In genomic region chr17:31428111-31428510, GRCh38 we compare ENCODE assay signal across 16 cellular contexts. TPM values are rescaled to one million over a fixed set of nuclear protein-coding genes. Genes with fewer than 3 reads are reported as not detected.
DNase-seq lines count a peak whose midpoint lies in the region; ATAC-seq and TF ChIP-seq lines count a peak whose summit lies in the region.
"Had no signal": no experiment of that assay in that cellular context is flagged by ENCODE, and none has a peak within 500 bp of the region (broad histone marks: within the 10 kb centered on the region; RNA-seq: fewer than 3 reads in every experiment).

No MANE protein-coding gene starts in this region.

- peaks cover 5 to 73% (median 60%) of the 10 kb centered on the region in 10 experiments for H3K4me1 ChIP-seq in BLaER1 treated with 17β-estradiol and CSF1 and Interleukin-3, amounts not matched to agents 10 nM and 100 nM
- no peaks in the 10 kb centered on the region for H3K4me1 ChIP-seq in endocrine pancreas (ENCODE audit: control insufficient read depth, insufficient read depth, low read length)
- peaks cover 26% of the 10 kb centered on the region for H3K4me1 ChIP-seq in neural progenitor cell

- H3K36me3 ChIP-seq in BLaER1 treated with 17β-estradiol and CSF1 and Interleukin-3, amounts not matched to agents 10 nM and 100 nM, result no peaks in the 10 kb centered on the region
- H3K36me3 ChIP-seq in endocrine pancreas (ENCODE audit: control insufficient read depth, insufficient read depth, low read length) (no peaks in the 10 kb centered on the region), neural progenitor cell (no peaks in the 10 kb centered on the region)
- H3K36me3 ChIP-seq: Peyer's patch had no signal

- H3K27ac Mint-ChIP-seq in WTC11 (no peak overlapping the region), neural progenitor cell (peak overlapping the region; percentile 69)
- H3K27ac Mint-ChIP-seq: HFFc6 had no signal

- TF ChIP-seq CTCF in WTC11 (IDR thresholded peaks at IDR 0.05) (no peak), neural progenitor cell (IDR thresholded peaks at IDR 0.05) (no peak)

- H3K9me3 Mint-ChIP-seq in WTC11, result peaks cover 4% of the 10 kb centered on the region
- peaks cover 2% of the 10 kb centered on the region for H3K9me3 Mint-ChIP-seq in neural progenitor cell
- H3K9me3 Mint-ChIP-seq: HFFc6 had no signal

- no peak overlapping the region for H3K4me3 ChIP-seq in BLaER1 treated with 17β-estradiol and CSF1 and Interleukin-3, amounts not matched to agents 10 nM and 100 nM
- H3K4me3 ChIP-seq in endocrine pancreas (ENCODE audit: control insufficient read depth, insufficient read depth, low read length), result no peak overlapping the region
- H3K4me3 ChIP-seq in neural progenitor cell, result no peak overlapping the region
- H3K4me3 ChIP-seq: Peyer's patch had no signal

- DNase-seq in WTC11 (ENCODE audit: low spot score), result peak; percentile 4
- no peak for DNase-seq in neural progenitor cell (ENCODE audit: low spot score)
- no peak for DNase-seq in stimulated activated naive CD8-positive, alpha-beta T cell treated with anti-CD3 and anti-CD28 coated beads, Interleukin-15, Interleukin-2, amounts not matched to agents 100 U/mL and 50 U/mL, for 24 hours
- no peak for DNase-seq in globus pallidus (ENCODE audit: low spot score)
- DNase-seq: COR-L47, HFFc6, NCI-H1436, NCI-H2029 treated with DMSO at 0.1 percent for 48 hours, NCI-H510A, Peyer's patch, SIG-M5 had no signal

- peaks cover 26% of the 10 kb centered on the region for H3F3A ChIP-seq in neural progenitor cell (ENCODE audit: low read depth)

- H4K20me1 ChIP-seq in BLaER1 treated with 17β-estradiol and CSF1 and Interleukin-3, amounts not matched to agents 10 nM and 100 nM, result no peaks in the 10 kb centered on the region; a peak in 1 of 22 replicates
- H4K20me1 ChIP-seq in neural progenitor cell (ENCODE audit: low read depth), result no peaks in the 10 kb centered on the region

- H3K9ac ChIP-seq in BLaER1 treated with 17β-estradiol and CSF1 and Interleukin-3, amounts not matched to agents 10 nM and 100 nM, result peak overlapping the region in 2 of 11 experiments; percentile 38 to 41; a peak in 2 of 22 replicates
- peak overlapping the region; percentile 23 for H3K9ac ChIP-seq in endocrine pancreas (ENCODE audit: control insufficient read depth, insufficient read depth, low read length)
- no peak overlapping the region for H3K9ac ChIP-seq in neural progenitor cell
- H3K9ac ChIP-seq: KMS-11 had no signal

- peaks cover 4 to 9% (median 5%) of the 10 kb centered on the region in 11 experiments; a peak in 20 of 22 replicates for H3K9me3 ChIP-seq in BLaER1 treated with 17β-estradiol and CSF1 and Interleukin-3, amounts not matched to agents 10 nM and 100 nM (replicated peaks in 1 of 11)
- H3K9me3 ChIP-seq in endocrine pancreas (ENCODE audit: control insufficient read depth, low read length) (no peaks in the 10 kb centered on the region), neural progenitor cell (ENCODE audit: low read depth) (no peaks in the 10 kb centered on the region)
- H3K9me3 ChIP-seq: Peyer's patch had no signal

- H3K79me2 ChIP-seq in neural progenitor cell (ENCODE audit: low read depth), result no peaks in the 10 kb centered on the region

- H3K27me3 Mint-ChIP-seq in WTC11 (ENCODE audit: low read depth), result no peaks in the 10 kb centered on the region; the same call in 1 of the 2 replicates
- peaks cover 4% of the 10 kb centered on the region for H3K27me3 Mint-ChIP-seq in neural progenitor cell (ENCODE audit: insufficient read depth, low read depth)

- CTCF ChIA-PET in WTC11 (lab: Charles Lee), result interaction anchor here (1.3 to 1.6 kb wide), 3 partner anchors 9 to 89 kb away, joined by 3 to 5 read pairs (median 5); no protein-coding TSS in a partner anchor

- H3K27me3 ChIP-seq in BLaER1 treated with 17β-estradiol and CSF1 and Interleukin-3, amounts not matched to agents 10 nM and 100 nM, result no peaks in the 10 kb centered on the region
- H3K27me3 ChIP-seq in endocrine pancreas (ENCODE audit: control insufficient read depth, insufficient read depth, low read length) (no peaks in the 10 kb centered on the region), neural progenitor cell (no peaks in the 10 kb centered on the region)
- H3K27me3 ChIP-seq: Peyer's patch had no signal

- peak overlapping the region in 9 of 11 experiments; percentile 41 to 87 (median 72); a peak in 18 of 22 replicates for H3K4me2 ChIP-seq in BLaER1 treated with 17β-estradiol and CSF1 and Interleukin-3, amounts not matched to agents 10 nM and 100 nM
- no peak overlapping the region for H3K4me2 ChIP-seq in neural progenitor cell
- H3K4me2 ChIP-seq: KMS-11 had no signal

- POLR2A ChIA-PET in WTC11 (lab: Charles Lee), result interaction anchor here (0.5 kb wide), 1 partner anchor 72 kb away, joined by 4 read pairs; no protein-coding TSS in a partner anchor

- ATAC-seq in WTC11, result no peak
- ATAC-seq in stimulated activated naive CD8-positive, alpha-beta T cell treated with anti-CD3 and anti-CD28 coated beads, Interleukin-15, Interleukin-2, amounts not matched to agents 100 U/mL and 50 U/mL, for 24 hours, result no peak
- no peak for ATAC-seq in HG02678 (IDR thresholded peaks at IDR 0.05; ENCODE audit: unreplicated experiment)
- ATAC-seq: HepG2 had no signal

- H3K4me3 Mint-ChIP-seq in WTC11 (no peak overlapping the region), neural progenitor cell (no peak overlapping the region)
- H3K4me3 Mint-ChIP-seq: HFFc6 had no signal

- H3K36me3 Mint-ChIP-seq in WTC11 (no peaks in the 10 kb centered on the region), neural progenitor cell (no peaks in the 10 kb centered on the region)

- H3K4me1 Mint-ChIP-seq in WTC11 (peaks cover 22% of the 10 kb centered on the region), neural progenitor cell (peaks cover 31% of the 10 kb centered on the region)

- H3K27ac ChIP-seq in BLaER1 treated with 17β-estradiol and CSF1 and Interleukin-3, amounts not matched to agents 10 nM and 100 nM, result 0 out of 22 replicates have a peak overlapping the region, but pooled peaks of 1 of the 11 experiments have one; percentile 15
- H3K27ac ChIP-seq in neural progenitor cell, result no peak overlapping the region
- H3K27ac ChIP-seq: KMS-11, Peyer's patch had no signal

- no peak overlapping the region for H2AFZ ChIP-seq in neural progenitor cell (replicated peaks)

TF ChIP-seq in WTC11, 78 proteins besides CTCF, POLR2A, EP300 and RAD21 (continues in another document):
- no peak for TF ChIP-seq STAT6 (CRISPR knock-in tag; conservative IDR thresholded peaks at IDR 0.05; ENCODE audit: low read depth)
- TF ChIP-seq RORB (CRISPR knock-in tag; IDR thresholded peaks at IDR 0.05), result no peak
- TF ChIP-seq IRF2 (CRISPR knock-in tag; IDR thresholded peaks at IDR 0.05; ENCODE audit: borderline replicate concordance, low read depth), result no peak
- no peak for TF ChIP-seq NFE2L1 (CRISPR knock-in tag; IDR thresholded peaks at IDR 0.05)
- TF ChIP-seq, protein P1, sequence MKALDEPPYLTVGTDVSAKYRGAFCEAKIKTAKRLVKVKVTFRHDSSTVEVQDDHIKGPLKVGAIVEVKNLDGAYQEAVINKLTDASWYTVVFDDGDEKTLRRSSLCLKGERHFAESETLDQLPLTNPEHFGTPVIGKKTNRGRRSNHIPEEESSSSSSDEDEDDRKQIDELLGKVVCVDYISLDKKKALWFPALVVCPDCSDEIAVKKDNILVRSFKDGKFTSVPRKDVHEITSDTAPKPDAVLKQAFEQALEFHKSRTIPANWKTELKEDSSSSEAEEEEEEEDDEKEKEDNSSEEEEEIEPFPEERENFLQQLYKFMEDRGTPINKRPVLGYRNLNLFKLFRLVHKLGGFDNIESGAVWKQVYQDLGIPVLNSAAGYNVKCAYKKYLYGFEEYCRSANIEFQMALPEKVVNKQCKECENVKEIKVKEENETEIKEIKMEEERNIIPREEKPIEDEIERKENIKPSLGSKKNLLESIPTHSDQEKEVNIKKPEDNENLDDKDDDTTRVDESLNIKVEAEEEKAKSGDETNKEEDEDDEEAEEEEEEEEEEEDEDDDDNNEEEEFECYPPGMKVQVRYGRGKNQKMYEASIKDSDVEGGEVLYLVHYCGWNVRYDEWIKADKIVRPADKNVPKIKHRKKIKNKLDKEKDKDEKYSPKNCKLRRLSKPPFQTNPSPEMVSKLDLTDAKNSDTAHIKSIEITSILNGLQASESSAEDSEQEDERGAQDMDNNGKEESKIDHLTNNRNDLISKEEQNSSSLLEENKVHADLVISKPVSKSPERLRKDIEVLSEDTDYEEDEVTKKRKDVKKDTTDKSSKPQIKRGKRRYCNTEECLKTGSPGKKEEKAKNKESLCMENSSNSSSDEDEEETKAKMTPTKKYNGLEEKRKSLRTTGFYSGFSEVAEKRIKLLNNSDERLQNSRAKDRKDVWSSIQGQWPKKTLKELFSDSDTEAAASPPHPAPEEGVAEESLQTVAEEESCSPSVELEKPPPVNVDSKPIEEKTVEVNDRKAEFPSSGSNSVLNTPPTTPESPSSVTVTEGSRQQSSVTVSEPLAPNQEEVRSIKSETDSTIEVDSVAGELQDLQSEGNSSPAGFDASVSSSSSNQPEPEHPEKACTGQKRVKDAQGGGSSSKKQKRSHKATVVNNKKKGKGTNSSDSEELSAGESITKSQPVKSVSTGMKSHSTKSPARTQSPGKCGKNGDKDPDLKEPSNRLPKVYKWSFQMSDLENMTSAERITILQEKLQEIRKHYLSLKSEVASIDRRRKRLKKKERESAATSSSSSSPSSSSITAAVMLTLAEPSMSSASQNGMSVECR (CRISPR knock-in tag; IDR thresholded peaks at IDR 0.05; ENCODE audit: borderline replicate concordance), result no peak

RNA-seq across cellular contexts. Expression of gene RAB11FIP4, which starts 36.6 kb away (rescaled TPM):
- total RNA-seq in WTC11 (2021) (47.3 to 54.9 TPM (median 50.9 TPM) in 3 replicates), neural progenitor cell (ENCODE audit: low replicate concordance) (10.2 and 19.1 TPM in 2 replicates)
